In genomic region chr1:85149805-85150204, GRCh38 we compare ENCODE assay signal across 18 cellular contexts. TPM values are rescaled to one million over a fixed set of nuclear protein-coding genes. Genes with fewer than 3 reads are reported as not detected.
DNase-seq lines count a peak whose midpoint lies in the region; ATAC-seq and TF ChIP-seq lines count a peak whose summit lies in the region.
"Had no signal": no experiment of that assay in that cellular context is flagged by ENCODE, and none has a peak within 500 bp of the region (broad histone marks: within the 10 kb centered on the region; RNA-seq: fewer than 3 reads in every experiment).

No MANE protein-coding gene starts in this region.

- WGBS in heart right ventricle, 2 donors, result 12 to 22% methylated on average over 2 of the region's 2 CpGs
- WGBS in neuronal stem cell (ENCODE audit: extremely low coverage in 2 of 2, insufficient read length in 2 of 2, insufficient replicate concordance in 1 of 2), 2 donors, result no CpG with 5 or more reads among the region's 2 CpGs

- H3K9me3 ChIP-seq in heart right ventricle (no peaks in the 10 kb centered on the region), neuronal stem cell (replicated peaks in 1 of 2; ENCODE audit: control insufficient read depth in 2 of 2, insufficient read depth in 1 of 2, low read depth in 1 of 2, low read length in 2 of 2) (no peaks in the 10 kb centered on the region)
- H3K9me3 ChIP-seq: BLaER1 treated with 17β-estradiol and CSF1 and Interleukin-3, amounts not matched to agents 10 nM and 100 nM; HAP-1 had no signal

- no peak overlapping the region for H2BK15ac ChIP-seq in neuronal stem cell (ENCODE audit: low read length)

- no peak overlapping the region for H2BK5ac ChIP-seq in neuronal stem cell (ENCODE audit: low read length)

- H3K79me1 ChIP-seq in neuronal stem cell (ENCODE audit: low read depth, low read length), result no peaks in the 10 kb centered on the region

- TF ChIP-seq CTCF in heart right ventricle (IDR thresholded peaks at IDR 0.05), result no peak

- no peak for DNase-seq in activated CD8-positive, alpha-beta memory T cell treated with anti-CD3 and anti-CD28 coated beads, Interleukin-2, amount 10 ng/mL, durations not matched to agents 7 days and 5 days
- no peak for DNase-seq in activated CD8-positive, alpha-beta memory T cell treated with anti-CD3 and anti-CD28 coated beads, Interleukin-2, amount 50 U/mL, for 48 hours
- DNase-seq in activated T-helper 2 cell treated with anti-CD3 and anti-CD28 coated beads, Interferon-gamma antibody, Interleukin-2, Interleukin-4, amounts not matched to agents 10 μg/mL and 5 μg/mL and 100 μg/mL, durations not matched to agents 14 hours and 24 hours and 36 hours (ENCODE audit: low spot score), result no peak
- DNase-seq in heart right ventricle (peak in 1 of 2 donors; percentile 11), neuronal stem cell (ENCODE audit: low spot score) (no peak), NCI-H69 (lab: John Stamatoyannopoulos, UW) (no peak), NCI-H1694 (lab: John Stamatoyannopoulos, UW) (no peak)
- DNase-seq: DMS 273 treated with DMSO at 0.1 percent for 48 hours, EL, KG1, NCI-H1105 treated with DMSO at 0.1 percent for 48 hours, NCI-H187 treated with DMSO at 0.1 percent for 48 hours, NCI-H446, NCI-H748 treated with DMSO at 0.1 percent for 48 hours, SIG-M5 had no signal

- no peak overlapping the region for H2BK12ac ChIP-seq in neuronal stem cell (ENCODE audit: low read length)

- no peak overlapping the region for H3K4ac ChIP-seq in neuronal stem cell (ENCODE audit: low read length)

- peak overlapping the region; percentile 93 for H3K27ac Mint-ChIP-seq in activated CD8-positive, alpha-beta memory T cell treated with anti-CD3 and anti-CD28 coated beads, Interleukin-2, amount 10 ng/mL, durations not matched to agents 7 days and 5 days
- H3K27ac Mint-ChIP-seq in activated T-helper 2 cell treated with anti-CD3 and anti-CD28 coated beads, Interferon-gamma antibody, Interleukin-2, Interleukin-4, amounts not matched to agents 10 μg/mL and 5 μg/mL and 100 μg/mL, durations not matched to agents 14 hours and 24 hours and 36 hours, result peak overlapping the region; percentile 67

- H2AFZ ChIP-seq in neuronal stem cell (ENCODE audit: low read length), result peak overlapping the region; percentile 40

- intact Hi-C loops in activated T-helper 2 cell treated with anti-CD3 and anti-CD28 coated beads, Interferon-gamma antibody, Interleukin-2, Interleukin-4, amounts not matched to agents 10 μg/mL and 5 μg/mL and 100 μg/mL, durations not matched to agents 14 hours and 24 hours and 36 hours (cut with micrococcal nuclease), result loop anchor here (5.0 kb wide), 1 partner anchor 52 kb away; the partner anchor contains the start of gene SYDE2
- intact Hi-C loops in heart right ventricle (cut with DNase I), result no loop called here

- H3K4me3 ChIP-seq in heart right ventricle, result no peak overlapping the region
- H3K4me3 ChIP-seq in neuronal stem cell (ENCODE audit: low read length in 2 of 2), result no peak overlapping the region
- H3K4me3 ChIP-seq: BLaER1 treated with 17β-estradiol and CSF1 and Interleukin-3, amounts not matched to agents 10 nM and 100 nM; HAP-1 had no signal

- no peak overlapping the region for H2BK120ac ChIP-seq in neuronal stem cell (ENCODE audit: low read depth, low read length)

- no peak overlapping the region for H2AK5ac ChIP-seq in neuronal stem cell (ENCODE audit: low read depth, low read length)

- no peak overlapping the region for H3K4me2 ChIP-seq in neuronal stem cell (ENCODE audit: insufficient read depth, low read length, poor library complexity, severe bottlenecking)

- H3K36me3 ChIP-seq in heart right ventricle (no peaks in the 10 kb centered on the region), neuronal stem cell (replicated peaks in 1 of 2; ENCODE audit: control insufficient read depth in 2 of 2, insufficient read depth in 2 of 2, low read length in 2 of 2) (no peaks in the 10 kb centered on the region)
- H3K36me3 ChIP-seq: BLaER1 treated with 17β-estradiol and CSF1 and Interleukin-3, amounts not matched to agents 10 nM and 100 nM; HAP-1 had no signal

- H3K14ac ChIP-seq in neuronal stem cell (ENCODE audit: low read length), result no peak overlapping the region

- peak overlapping the region in 5 of 10 donors; percentile 5 to 73 (median 54) for H3K27ac ChIP-seq in heart right ventricle
- H3K27ac ChIP-seq in neuronal stem cell (replicated peaks; ENCODE audit: low read length), result no peak overlapping the region
- H3K27ac ChIP-seq: BLaER1 treated with 17β-estradiol and CSF1 and Interleukin-3, amounts not matched to agents 10 nM and 100 nM had no signal

- H3K36me3 Mint-ChIP-seq in activated CD8-positive, alpha-beta memory T cell treated with anti-CD3 and anti-CD28 coated beads, Interleukin-2, amount 10 ng/mL, durations not matched to agents 7 days and 5 days, result peaks cover 3% of the 10 kb centered on the region
- H3K36me3 Mint-ChIP-seq in activated T-helper 2 cell treated with anti-CD3 and anti-CD28 coated beads, Interferon-gamma antibody, Interleukin-2, Interleukin-4, amounts not matched to agents 10 μg/mL and 5 μg/mL and 100 μg/mL, durations not matched to agents 14 hours and 24 hours and 36 hours (ENCODE audit: low read depth), result no peaks in the 10 kb centered on the region

- CTCF ChIA-PET in activated CD8-positive, alpha-beta memory T cell treated with anti-CD3 and anti-CD28 coated beads, Interleukin-2, amount 10 ng/mL, durations not matched to agents 7 days and 5 days (lab: Charles Lee), result interaction anchor here (0.6 to 1.5 kb wide), 3 partner anchors 109 to 205 kb away, joined by 3 to 6 read pairs (median 4); partner anchors contain the start of gene C1orf52

- H3K23ac ChIP-seq in neuronal stem cell (ENCODE audit: low read depth, low read length, poor library complexity), result no peak overlapping the region

- no peak overlapping the region for H3K9ac ChIP-seq in neuronal stem cell (ENCODE audit: low read depth, low read length, poor library complexity)
- H3K9ac ChIP-seq: BLaER1 treated with 17β-estradiol and CSF1 and Interleukin-3, amounts not matched to agents 10 nM and 100 nM had no signal

- no peaks in the 10 kb centered on the region for H3K9me3 Mint-ChIP-seq in activated CD8-positive, alpha-beta memory T cell treated with anti-CD3 and anti-CD28 coated beads, Interleukin-2, amount 10 ng/mL, durations not matched to agents 7 days and 5 days (ENCODE audit: low read depth)
- no peaks in the 10 kb centered on the region for H3K9me3 Mint-ChIP-seq in activated T-helper 2 cell treated with anti-CD3 and anti-CD28 coated beads, Interferon-gamma antibody, Interleukin-2, Interleukin-4, amounts not matched to agents 10 μg/mL and 5 μg/mL and 100 μg/mL, durations not matched to agents 14 hours and 24 hours and 36 hours

- H3K4me1 Mint-ChIP-seq in activated CD8-positive, alpha-beta memory T cell treated with anti-CD3 and anti-CD28 coated beads, Interleukin-2, amount 10 ng/mL, durations not matched to agents 7 days and 5 days, result peaks cover 43% of the 10 kb centered on the region
- peaks cover 41% of the 10 kb centered on the region for H3K4me1 Mint-ChIP-seq in activated T-helper 2 cell treated with anti-CD3 and anti-CD28 coated beads, Interferon-gamma antibody, Interleukin-2, Interleukin-4, amounts not matched to agents 10 μg/mL and 5 μg/mL and 100 μg/mL, durations not matched to agents 14 hours and 24 hours and 36 hours (ENCODE audit: low read depth)

- no peak overlapping the region for H3K18ac ChIP-seq in neuronal stem cell (ENCODE audit: low read length)

- H4K91ac ChIP-seq in neuronal stem cell (ENCODE audit: low read depth, low read length, poor library complexity), result no peak overlapping the region

- H3K27me3 ChIP-seq in heart right ventricle, result no peaks in the 10 kb centered on the region
- no peaks in the 10 kb centered on the region for H3K27me3 ChIP-seq in neuronal stem cell (ENCODE audit: control insufficient read depth in 3 of 3, insufficient read depth in 3 of 3, low read depth in 1 of 3, low read length in 3 of 3)
- H3K27me3 ChIP-seq: BLaER1 treated with 17β-estradiol and CSF1 and Interleukin-3, amounts not matched to agents 10 nM and 100 nM had no signal

- peaks cover 0 to 41% (median 5%) of the 10 kb centered on the region in 9 donors for H3K4me1 ChIP-seq in heart right ventricle
- H3K4me1 ChIP-seq in neuronal stem cell (ENCODE audit: control insufficient read depth in 2 of 2, insufficient read depth in 1 of 2, low read depth in 1 of 2, low read length in 2 of 2), result peaks cover 3 to 22% of the 10 kb centered on the region in 2 donors

- no peak overlapping the region for H3K4me3 Mint-ChIP-seq in activated CD8-positive, alpha-beta memory T cell treated with anti-CD3 and anti-CD28 coated beads, Interleukin-2, amount 10 ng/mL, durations not matched to agents 7 days and 5 days
- H3K4me3 Mint-ChIP-seq in activated T-helper 2 cell treated with anti-CD3 and anti-CD28 coated beads, Interferon-gamma antibody, Interleukin-2, Interleukin-4, amounts not matched to agents 10 μg/mL and 5 μg/mL and 100 μg/mL, durations not matched to agents 14 hours and 24 hours and 36 hours (ENCODE audit: low read depth), result no peak overlapping the region

- no peaks in the 10 kb centered on the region for H3K27me3 Mint-ChIP-seq in activated CD8-positive, alpha-beta memory T cell treated with anti-CD3 and anti-CD28 coated beads, Interleukin-2, amount 10 ng/mL, durations not matched to agents 7 days and 5 days
- no peaks in the 10 kb centered on the region for H3K27me3 Mint-ChIP-seq in activated T-helper 2 cell treated with anti-CD3 and anti-CD28 coated beads, Interferon-gamma antibody, Interleukin-2, Interleukin-4, amounts not matched to agents 10 μg/mL and 5 μg/mL and 100 μg/mL, durations not matched to agents 14 hours and 24 hours and 36 hours (ENCODE audit: low read depth)

- ATAC-seq in activated CD8-positive, alpha-beta memory T cell treated with anti-CD3 and anti-CD28 coated beads, Interleukin-2, amount 10 ng/mL, durations not matched to agents 7 days and 5 days, result no peak
- peak; percentile 78 to 89 (median 84) for ATAC-seq in heart right ventricle
- ATAC-seq in GM19328 (IDR thresholded peaks at IDR 0.05; ENCODE audit: unreplicated experiment), result no peak

- H4K8ac ChIP-seq in neuronal stem cell (ENCODE audit: low read depth, low read length), result no peak overlapping the region

RNA-seq across cellular contexts. Expression of gene SYDE2, which starts 51.0 kb away (rescaled TPM):
- 1 to 10 TPM; 1.4 to 2.2 TPM for total RNA-seq in activated CD8-positive, alpha-beta memory T cell treated with anti-CD3 and anti-CD28 coated beads, Interleukin-2, amount 10 ng/mL, durations not matched to agents 7 days and 5 days
- 1.9 and 2.1 TPM in 2 replicates for total RNA-seq in activated T-helper 2 cell treated with anti-CD3 and anti-CD28 coated beads, Interferon-gamma antibody, Interleukin-2, Interleukin-4, amounts not matched to agents 10 μg/mL and 5 μg/mL and 100 μg/mL, durations not matched to agents 14 hours and 24 hours and 36 hours
- 10 to 100 TPM; 16.1 to 24.7 (median 21.4) TPM for total RNA-seq in heart right ventricle
- polyA plus RNA-seq in heart right ventricle, result 1 to 10 TPM; 1.1 to 3.0 TPM
- polyA plus RNA-seq in neuronal stem cell (2013, experiment 1 of 2), result 6.4 TPM
- polyA plus RNA-seq in neuronal stem cell (2013, experiment 2 of 2), result 6.2 TPM

Comparison
In these comparisons a context has a peak if more than half of its experiments do, and no peak if none do; other contexts are left out.
1. ATAC-seq: peak in heart right ventricle (8 of 8); none in activated CD8-positive, alpha-beta memory T cell treated with anti-CD3 and anti-CD28 coated beads, Interleukin-2, amount 10 ng/mL, durations not matched to agents 7 days and 5 days (single experiment) and GM19328 (single experiment).